23 cellular contexts compared by ENCODE assay signal in the genomic region with DNA sequence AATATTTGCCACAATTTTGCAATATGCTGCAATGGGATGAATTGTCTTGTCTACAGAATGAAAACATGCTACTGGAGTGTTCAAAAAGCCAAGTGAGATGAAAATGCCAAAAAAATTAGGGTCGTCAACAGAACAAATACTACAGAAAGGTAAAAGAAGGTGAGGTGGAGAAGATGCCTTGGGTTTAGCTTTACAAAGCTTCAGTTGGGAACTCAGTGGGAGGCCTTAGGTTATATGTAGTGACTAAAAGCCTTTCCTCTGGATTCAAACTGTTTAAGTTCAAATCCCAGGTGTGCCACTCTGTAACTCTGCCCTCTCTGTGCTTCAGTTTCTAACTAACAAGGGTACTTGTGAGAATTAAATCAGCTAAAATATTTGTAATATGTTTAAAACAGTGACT.
"Had no signal": no experiment of that assay in that cellular context is flagged by ENCODE, and none has a peak within 500 bp of the region (broad histone marks: within the 10 kb centered on the region; RNA-seq: fewer than 3 reads in every experiment).

No MANE protein-coding gene starts in this region.

- H3K36me3 ChIP-seq: left ventricle myocardium inferior, ovary, right atrium auricular region, right lobe of liver, spleen, suprapubic skin, thoracic aorta, tibial artery, upper lobe of right lung had no signal

- H3K27ac ChIP-seq: left ventricle myocardium inferior, ovary, right atrium auricular region, right lobe of liver, spleen, suprapubic skin, tibial artery, upper lobe of right lung had no signal

- H3K9me3 ChIP-seq: ovary, right atrium auricular region, right lobe of liver, suprapubic skin, thoracic aorta, tibial artery, upper lobe of right lung had no signal

- ATAC-seq: natural killer cell; right lobe of liver; stimulated activated effector memory CD8-positive, alpha-beta T cell treated with anti-CD3 and anti-CD28 coated beads, Interleukin-12 subunit alpha, Interleukin-12 subunit beta, amount 100 ng/mL, for 72 hours; upper lobe of right lung had no signal

- H3K27me3 ChIP-seq: ovary, right atrium auricular region, right lobe of liver, spleen, suprapubic skin, tibial artery, upper lobe of right lung had no signal

- H3K27me3 Mint-ChIP-seq: naive B cell; progenitor cell of endocrine pancreas; stimulated activated naive CD8-positive, alpha-beta T cell treated with anti-CD3 and anti-CD28 coated beads, Interleukin-15, Interleukin-2, amounts not matched to agents 100 ng/mL and 50 ng/mL, for 24 hours had no signal

- H3K36me3 Mint-ChIP-seq: mesothelial cell of epicardium; naive B cell; natural killer cell; stimulated activated effector memory CD8-positive, alpha-beta T cell treated with anti-CD3 and anti-CD28 coated beads, Interleukin-12 subunit alpha, Interleukin-12 subunit beta, amount 100 ng/mL, for 72 hours had no signal

- DNase-seq: hypothalamus; islet precursor cell; left ventricle myocardium inferior; mesendoderm; naive B cell; natural killer cell; ovary; right lobe of liver; spleen; stimulated activated CD4-positive, alpha-beta T cell treated with anti-CD3 and anti-CD28 coated beads, Interleukin-4, amount 100 ng/mL, for 24 hours; stimulated activated naive CD4-positive, alpha-beta T cell; tibial artery; trophoblast cell; upper lobe of right lung had no signal

- H3K4me3 Mint-ChIP-seq: mesothelial cell of epicardium; naive B cell; natural killer cell; stimulated activated effector memory CD8-positive, alpha-beta T cell treated with anti-CD3 and anti-CD28 coated beads, Interleukin-12 subunit alpha, Interleukin-12 subunit beta, amount 100 ng/mL, for 72 hours; stimulated activated naive CD8-positive, alpha-beta T cell treated with anti-CD3 and anti-CD28 coated beads, Interleukin-15, Interleukin-2, amounts not matched to agents 100 ng/mL and 50 ng/mL, for 24 hours had no signal

- H3K4me1 Mint-ChIP-seq: mesothelial cell of epicardium; naive B cell; natural killer cell; stimulated activated effector memory CD8-positive, alpha-beta T cell treated with anti-CD3 and anti-CD28 coated beads, Interleukin-12 subunit alpha, Interleukin-12 subunit beta, amount 100 ng/mL, for 72 hours had no signal

- H3K4me3 ChIP-seq: left ventricle myocardium inferior, lung, ovary, right atrium auricular region, right lobe of liver, skin epidermis, spleen, suprapubic skin, thoracic aorta, tibial artery, upper lobe of right lung had no signal

- H3K4me1 ChIP-seq: right lobe of liver, spleen, suprapubic skin, upper lobe of right lung had no signal

- H3K27ac Mint-ChIP-seq: mesothelial cell of epicardium; naive B cell; natural killer cell; progenitor cell of endocrine pancreas; stimulated activated effector memory CD8-positive, alpha-beta T cell treated with anti-CD3 and anti-CD28 coated beads, Interleukin-12 subunit alpha, Interleukin-12 subunit beta, amount 100 ng/mL, for 72 hours; stimulated activated naive CD8-positive, alpha-beta T cell treated with anti-CD3 and anti-CD28 coated beads, Interleukin-15, Interleukin-2, amounts not matched to agents 100 ng/mL and 50 ng/mL, for 24 hours had no signal
